8 cellular contexts compared by ENCODE assay signal in genomic region chr1:19597463-19598309, GRCh38. TPM values are rescaled to one million over a fixed set of nuclear protein-coding genes. Genes with fewer than 3 reads are reported as not detected.
DNase-seq lines count a peak whose midpoint lies in the region; ATAC-seq, FAIRE-seq and TF ChIP-seq lines count a peak whose summit lies in the region.

No MANE protein-coding gene starts in this region.

- DNase-seq in NCI-H2171 treated with DMSO at 0.1 percent for 48 hours (lab: John Stamatoyannopoulos, UW) = peak; percentile 46
- no peak for DNase-seq in NCI-H2171 (lab: John Stamatoyannopoulos, UW)
- DNase-seq in HTR-8/SVneo (ENCODE audit: insufficient read length, low spot score) = peak; percentile 20
- peak; percentile 73 for DNase-seq in activated CD4-positive, alpha-beta memory T cell treated with anti-CD3 and anti-CD28 coated beads, Interleukin-2, amount 10 ng/mL, durations not matched to agents 7 days and 5 days
- peak; percentile 56 for DNase-seq in fibroblast of pulmonary artery (ENCODE audit: low read depth)
- DNase-seq in NCI-H226 = no peak

- no peaks in the 10 kb centered on the region for H3K27me3 Mint-ChIP-seq in activated CD4-positive, alpha-beta memory T cell treated with anti-CD3 and anti-CD28 coated beads, Interleukin-2, amount 10 ng/mL, durations not matched to agents 7 days and 5 days

- peak overlapping the region; percentile 59 for H2AFZ ChIP-seq in neuron (ENCODE audit: low read depth, low read length)

- CTCF ChIA-PET in activated CD4-positive, alpha-beta memory T cell treated with anti-CD3 and anti-CD28 coated beads, Interleukin-2, amount 10 ng/mL, durations not matched to agents 7 days and 5 days (lab: Charles Lee) = interaction anchor here (0.7 to 1.9 kb wide), 10 partner anchors 10 to 135 kb away, joined by 3 to 6 read pairs (median 4); no protein-coding TSS in a partner anchor

- peak overlapping the region; percentile 95 for H3K4me3 Mint-ChIP-seq in activated CD4-positive, alpha-beta memory T cell treated with anti-CD3 and anti-CD28 coated beads, Interleukin-2, amount 10 ng/mL, durations not matched to agents 7 days and 5 days

- POLR2A ChIA-PET in activated CD4-positive, alpha-beta memory T cell treated with anti-CD3 and anti-CD28 coated beads, Interleukin-2, amount 10 ng/mL, durations not matched to agents 7 days and 5 days (lab: Charles Lee) = interaction anchor here (0.6 to 4.5 kb wide), 20 partner anchors 10 to 346 kb away, joined by 3 to 44 read pairs (median 4); partner anchors contain the start of genes AKR7A2, CAPZB, EMC1 and MRTO4

- ATAC-seq in HG03280 (IDR thresholded peaks at IDR 0.05; ENCODE audit: unreplicated experiment) = no peak

- peaks cover 54% of the 10 kb centered on the region for H3K4me1 Mint-ChIP-seq in activated CD4-positive, alpha-beta memory T cell treated with anti-CD3 and anti-CD28 coated beads, Interleukin-2, amount 10 ng/mL, durations not matched to agents 7 days and 5 days

- no peaks in the 10 kb centered on the region for H3K9me3 Mint-ChIP-seq in activated CD4-positive, alpha-beta memory T cell treated with anti-CD3 and anti-CD28 coated beads, Interleukin-2, amount 10 ng/mL, durations not matched to agents 7 days and 5 days

- peaks cover 3% of the 10 kb centered on the region for H3K36me3 ChIP-seq in neuron (ENCODE audit: insufficient read depth, low read length)

- no peak for FAIRE-seq in HTR-8/SVneo (lab: Jason Lieb, UNC)

- H3K27ac Mint-ChIP-seq in activated CD4-positive, alpha-beta memory T cell treated with anti-CD3 and anti-CD28 coated beads, Interleukin-2, amount 10 ng/mL, durations not matched to agents 7 days and 5 days = peak overlapping the region; percentile 99

- H3K9me3 ChIP-seq in neuron (ENCODE audit: low read length) = no peaks in the 10 kb centered on the region

- peaks cover 34% of the 10 kb centered on the region for H3K36me3 Mint-ChIP-seq in activated CD4-positive, alpha-beta memory T cell treated with anti-CD3 and anti-CD28 coated beads, Interleukin-2, amount 10 ng/mL, durations not matched to agents 7 days and 5 days (ENCODE audit: low read depth)

- TF ChIP-seq CTCF in fibroblast of pulmonary artery (IDR thresholded peaks at IDR 0.05; ENCODE audit: low read length, missing control alignments) = no peak

- H3K4me1 ChIP-seq in neuron (ENCODE audit: insufficient read depth, low read length) = peaks cover 12% of the 10 kb centered on the region

- no peaks in the 10 kb centered on the region for H3K27me3 ChIP-seq in neuron (ENCODE audit: insufficient read depth, low read length)

- H3K4me3 ChIP-seq in fibroblast of pulmonary artery (replicated peaks; ENCODE audit: low read depth, low read length) (peak overlapping the region; percentile 65), neuron (ENCODE audit: low read length) (peak overlapping the region; percentile 64)

RNA-seq across cellular contexts. Expression of gene NBL1, which starts 46.4 kb away (rescaled TPM):
- total RNA-seq in activated CD4-positive, alpha-beta memory T cell treated with anti-CD3 and anti-CD28 coated beads, Interleukin-2, amount 10 ng/mL, durations not matched to agents 7 days and 5 days = 10 to 100 TPM; 25.4 to 29.8 TPM

Comparison
In these comparisons a context has a peak if more than half of its experiments do, and no peak if none do; other contexts are left out.
1. DNase-seq: peak in NCI-H2171 treated with DMSO at 0.1 percent for 48 hours (single experiment), HTR-8/SVneo (single experiment), activated CD4-positive, alpha-beta memory T cell treated with anti-CD3 and anti-CD28 coated beads, Interleukin-2, amount 10 ng/mL, durations not matched to agents 7 days and 5 days (single experiment) and fibroblast of pulmonary artery (single experiment); none in NCI-H2171 (single experiment) and NCI-H226 (single experiment).